Comparison of ENCODE assay signal across 24 cellular contexts in the genomic region with DNA sequence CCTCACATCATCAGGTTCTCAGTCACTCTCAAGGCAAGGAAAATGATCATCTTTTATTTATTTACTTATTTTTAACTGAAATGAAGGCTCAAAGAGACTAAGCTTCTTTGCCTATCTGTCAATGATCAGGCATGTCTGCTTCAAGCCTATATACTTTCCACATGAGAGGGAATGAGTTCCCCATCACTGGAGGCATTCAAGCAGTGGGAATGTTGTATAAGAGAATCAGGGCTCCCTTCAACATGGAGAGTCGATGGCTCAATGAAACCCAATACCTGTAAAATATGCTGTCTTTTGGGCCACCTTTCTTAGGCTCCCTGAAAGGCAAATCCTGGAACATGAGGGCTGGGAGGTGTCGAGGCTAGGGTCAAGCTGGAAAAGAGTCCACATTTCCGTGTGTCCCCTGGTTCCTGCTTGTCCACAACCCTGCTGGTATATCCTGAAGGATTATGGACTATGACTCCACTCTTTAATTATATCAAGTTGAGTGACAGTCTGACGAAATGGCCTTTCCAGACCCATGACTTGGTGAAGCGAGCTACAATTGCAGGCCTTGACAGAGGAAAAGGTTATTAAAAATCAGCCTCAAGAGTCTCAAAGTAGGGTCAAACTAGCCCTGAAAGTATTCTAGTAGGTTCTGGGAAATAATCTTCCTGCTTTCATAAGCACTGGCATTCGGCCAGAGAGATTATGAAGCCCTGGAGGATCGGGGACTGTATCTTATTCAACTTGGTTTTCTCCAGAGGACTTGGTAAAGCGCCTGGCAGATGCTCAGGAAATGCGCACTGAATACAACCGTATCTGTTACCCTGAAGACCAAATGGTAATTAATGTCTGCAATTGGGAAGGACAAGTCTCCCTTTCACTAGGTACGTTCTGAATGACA.
A peak's percentile ranks its signal among the peaks of the same experiment; 100 is the strongest.
DNase-seq lines count a peak whose midpoint lies in the region; ATAC-seq and TF ChIP-seq lines count a peak whose summit lies in the region.
"Had no signal": no experiment of that assay in that cellular context is flagged by ENCODE, and none has a peak within 500 bp of the region (broad histone marks: within the 10 kb centered on the region; RNA-seq: fewer than 3 reads in every experiment).

No MANE protein-coding gene starts in this region.

- H3K27ac ChIP-seq in GM23338 (ENCODE audit: low read depth): 0 out of 2 replicates have a peak overlapping the region, but pooled peaks have one; percentile 2
- H3K27ac ChIP-seq in uterus: no peak overlapping the region
- H3K27ac ChIP-seq: adrenal gland, neutrophil, spleen, tibial artery had no signal

- H3K79me2 ChIP-seq in GM23338 (replicated peaks; ENCODE audit: insufficient read depth): no peaks in the 10 kb centered on the region

- H3K9me3 Mint-ChIP-seq in GM23338: no peaks in the 10 kb centered on the region
- H3K9me3 Mint-ChIP-seq: activated CD4-positive, alpha-beta memory T cell treated with anti-CD3 and anti-CD28 coated beads, Interleukin-2, amount 10 ng/mL, durations not matched to agents 7 days and 5 days; CD8-positive, alpha-beta T cell; immature natural killer cell had no signal

- DNase-seq in GM23338 (ENCODE audit: low spot score): peak; percentile 9
- peak; percentile 89 to 98 for DNase-seq in NCI-H524 (lab: John Stamatoyannopoulos, UW)
- DNase-seq in dermis blood vessel endothelial cell: peak; percentile 13
- peak; percentile 20 for DNase-seq in mesenteric fat pad (ENCODE audit: low spot score)
- no peak for DNase-seq in uterus
- DNase-seq: activated CD4-positive, alpha-beta memory T cell treated with anti-CD3 and anti-CD28 coated beads, Interleukin-2, amount 10 ng/mL, durations not matched to agents 7 days and 5 days; CD8-positive, alpha-beta T cell; DMS79 treated with DMSO at 0.1 percent for 48 hours; GOT3; immature natural killer cell; NCI-H1092 treated with DMSO at 0.1 percent for 48 hours; NCI-H2107; NCI-H526; SHP77; spleen; stimulated activated CD4-positive, alpha-beta T cell treated with anti-CD3 and anti-CD28 coated beads, Interleukin-4, amount 100 ng/mL, for 1 hour; stimulated activated naive CD8-positive, alpha-beta T cell treated with anti-CD3 and anti-CD28 coated beads, Interleukin-15, Interleukin-2, amounts not matched to agents 100 U/mL and 50 U/mL, for 24 hours had no signal

- H3K27ac Mint-ChIP-seq in GM23338: no peak overlapping the region
- H3K27ac Mint-ChIP-seq: activated CD4-positive, alpha-beta memory T cell treated with anti-CD3 and anti-CD28 coated beads, Interleukin-2, amount 10 ng/mL, durations not matched to agents 7 days and 5 days; CD8-positive, alpha-beta T cell; immature natural killer cell had no signal

- H3F3A ChIP-seq in GM23338 (replicated peaks; ENCODE audit: low read depth): no peaks in the 10 kb centered on the region

- H3K4me2 ChIP-seq in GM23338: peak overlapping the region; percentile 0; the same call in 1 of the 2 replicates

- H3K4me1 Mint-ChIP-seq in GM23338: peaks cover 13% of the 10 kb centered on the region
- H3K4me1 Mint-ChIP-seq: activated CD4-positive, alpha-beta memory T cell treated with anti-CD3 and anti-CD28 coated beads, Interleukin-2, amount 10 ng/mL, durations not matched to agents 7 days and 5 days; immature natural killer cell had no signal

- no peaks in the 10 kb centered on the region for H3K36me3 ChIP-seq in GM23338 (ENCODE audit: insufficient read depth)
- H3K36me3 ChIP-seq in uterus: no peaks in the 10 kb centered on the region
- H3K36me3 ChIP-seq: adrenal gland, neutrophil, spleen, tibial artery had no signal

- no peaks in the 10 kb centered on the region for H3K27me3 ChIP-seq in GM23338 (ENCODE audit: insufficient read depth)
- H3K27me3 ChIP-seq in uterus: no peaks in the 10 kb centered on the region
- H3K27me3 ChIP-seq: adrenal gland had no signal

- intact Hi-C loops in uterus (cut with DNase I; ENCODE audit: low total_unique reads): no loop called here

- H3K4me3 Mint-ChIP-seq in GM23338: no peak overlapping the region
- H3K4me3 Mint-ChIP-seq: activated CD4-positive, alpha-beta memory T cell treated with anti-CD3 and anti-CD28 coated beads, Interleukin-2, amount 10 ng/mL, durations not matched to agents 7 days and 5 days; CD8-positive, alpha-beta T cell; immature natural killer cell had no signal

- no peaks in the 10 kb centered on the region for H3K9me3 ChIP-seq in uterus
- H3K9me3 ChIP-seq: adrenal gland, neutrophil, spleen, tibial artery had no signal

- no peak for TF ChIP-seq POLR2A in uterus (IDR thresholded peaks at IDR 0.05)

- 0 out of 2 replicates have a peak, but pooled peaks cover 3% of the 10 kb centered on the region for H3K9me2 ChIP-seq in GM23338 (ENCODE audit: insufficient read depth)

- no peaks in the 10 kb centered on the region for H3K36me3 Mint-ChIP-seq in GM23338 (ENCODE audit: low read depth)
- H3K36me3 Mint-ChIP-seq: CD8-positive, alpha-beta T cell; immature natural killer cell had no signal

- H3K4me1 ChIP-seq in GM23338 (ENCODE audit: insufficient read depth) (peaks cover 15% of the 10 kb centered on the region), uterus (no peaks in the 10 kb centered on the region)
- H3K4me1 ChIP-seq: adrenal gland, spleen, tibial artery had no signal

- H3K4me3 ChIP-seq in GM23338 (no peak overlapping the region), uterus (no peak overlapping the region)
- H3K4me3 ChIP-seq: adrenal gland, lung, spleen, tibial artery had no signal

- TF ChIP-seq CTCF in GM23338 (conservative IDR thresholded peaks at IDR 0.05; ENCODE audit: low read depth in 2 of 2) (no peak), uterus (IDR thresholded peaks at IDR 0.05) (no peak)

- ATAC-seq in GM23338 (no peak), GM18517 (IDR thresholded peaks at IDR 0.05; ENCODE audit: unreplicated experiment) (no peak), GM18861 (IDR thresholded peaks at IDR 0.05; ENCODE audit: unreplicated experiment) (no peak)
- ATAC-seq: activated CD4-positive, CD25-positive, alpha-beta regulatory T cell treated with anti-CD3 and anti-CD28 coated beads, Interleukin-2, amount 50 U/mL, for 24 hours; CD8-positive, alpha-beta T cell; stimulated activated naive CD8-positive, alpha-beta T cell treated with anti-CD3 and anti-CD28 coated beads, Interleukin-15, Interleukin-2, amounts not matched to agents 100 U/mL and 50 U/mL, for 24 hours had no signal

- peaks cover 2% of the 10 kb centered on the region for H3K27me3 Mint-ChIP-seq in GM23338 (ENCODE audit: insufficient read depth, low read depth, poor library complexity)

- H4K20me1 ChIP-seq in GM23338 (replicated peaks; ENCODE audit: insufficient read depth): no peaks in the 10 kb centered on the region

- no peak overlapping the region; the same call in 1 of the 2 replicates for H2AFZ ChIP-seq in GM23338

TF ChIP-seq in GM23338, 12 proteins besides CTCF, POLR2A, EP300 and RAD21:
- no peak for TF ChIP-seq CREB1 (CRISPR knock-in tag; IDR thresholded peaks at IDR 0.05; ENCODE audit: low read depth)
- TF ChIP-seq EZH2phosphoT487 (IDR thresholded peaks at IDR 0.05; ENCODE audit: unreplicated experiment): no peak
- TF ChIP-seq JUNB (IDR thresholded peaks at IDR 0.05; ENCODE audit: unreplicated experiment): no peak
- no peak for TF ChIP-seq POLR2AphosphoS5 (IDR thresholded peaks at IDR 0.05; ENCODE audit: low read depth)
- TF ChIP-seq, protein P1, sequence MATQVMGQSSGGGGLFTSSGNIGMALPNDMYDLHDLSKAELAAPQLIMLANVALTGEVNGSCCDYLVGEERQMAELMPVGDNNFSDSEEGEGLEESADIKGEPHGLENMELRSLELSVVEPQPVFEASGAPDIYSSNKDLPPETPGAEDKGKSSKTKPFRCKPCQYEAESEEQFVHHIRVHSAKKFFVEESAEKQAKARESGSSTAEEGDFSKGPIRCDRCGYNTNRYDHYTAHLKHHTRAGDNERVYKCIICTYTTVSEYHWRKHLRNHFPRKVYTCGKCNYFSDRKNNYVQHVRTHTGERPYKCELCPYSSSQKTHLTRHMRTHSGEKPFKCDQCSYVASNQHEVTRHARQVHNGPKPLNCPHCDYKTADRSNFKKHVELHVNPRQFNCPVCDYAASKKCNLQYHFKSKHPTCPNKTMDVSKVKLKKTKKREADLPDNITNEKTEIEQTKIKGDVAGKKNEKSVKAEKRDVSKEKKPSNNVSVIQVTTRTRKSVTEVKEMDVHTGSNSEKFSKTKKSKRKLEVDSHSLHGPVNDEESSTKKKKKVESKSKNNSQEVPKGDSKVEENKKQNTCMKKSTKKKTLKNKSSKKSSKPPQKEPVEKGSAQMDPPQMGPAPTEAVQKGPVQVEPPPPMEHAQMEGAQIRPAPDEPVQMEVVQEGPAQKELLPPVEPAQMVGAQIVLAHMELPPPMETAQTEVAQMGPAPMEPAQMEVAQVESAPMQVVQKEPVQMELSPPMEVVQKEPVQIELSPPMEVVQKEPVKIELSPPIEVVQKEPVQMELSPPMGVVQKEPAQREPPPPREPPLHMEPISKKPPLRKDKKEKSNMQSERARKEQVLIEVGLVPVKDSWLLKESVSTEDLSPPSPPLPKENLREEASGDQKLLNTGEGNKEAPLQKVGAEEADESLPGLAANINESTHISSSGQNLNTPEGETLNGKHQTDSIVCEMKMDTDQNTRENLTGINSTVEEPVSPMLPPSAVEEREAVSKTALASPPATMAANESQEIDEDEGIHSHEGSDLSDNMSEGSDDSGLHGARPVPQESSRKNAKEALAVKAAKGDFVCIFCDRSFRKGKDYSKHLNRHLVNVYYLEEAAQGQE (IDR thresholded peaks at IDR 0.05; ENCODE audit: unreplicated experiment): no peak

Comparison
In these comparisons a context has a peak if more than half of its experiments do, and no peak if none do; other contexts are left out.
1. DNase-seq: peak in GM23338 (single experiment), NCI-H524 (2 of 2), dermis blood vessel endothelial cell (single experiment) and mesenteric fat pad (single experiment); none in uterus (0 of 2).